ENCODE assay signal across 1 cellular context in genomic region chr11:130120045-130120444, GRCh38.
TF ChIP-seq lines count a peak whose summit lies in the region.

No MANE protein-coding gene starts in this region.

TF ChIP-seq in IMR-90, 13 proteins besides CTCF, POLR2A, EP300 and RAD21:
- TF ChIP-seq BHLHE40 (IDR thresholded peaks at IDR 0.05; ENCODE audit: low read depth, low read length), result no peak
- no peak for TF ChIP-seq NFE2L2 (IDR thresholded peaks at IDR 0.05; ENCODE audit: low read depth, low read length)
- TF ChIP-seq CHD1 (IDR thresholded peaks at IDR 0.05; ENCODE audit: low read depth, low read length), result no peak
- TF ChIP-seq SMC3 (IDR thresholded peaks at IDR 0.05; ENCODE audit: low read depth, low read length), result no peak
